ENCODE assay signal across 8 cellular contexts in genomic region chr1:40508375-40509341, GRCh38. TPM values are rescaled to one million over a fixed set of nuclear protein-coding genes. Genes with fewer than 3 reads are reported as not detected.
DNase-seq lines count a peak whose midpoint lies in the region; ATAC-seq and TF ChIP-seq lines count a peak whose summit lies in the region.

Gene EXO5 (plus strand): TSS chr1:40508767. CDS start chr1:40514545, 5,778 bp downstream.

- H3K36me3 ChIP-seq in BLaER1 (peaks cover 67% of the 10 kb centered on the region), OCI-LY1 (ENCODE audit: insufficient read depth, low read length) (peaks cover 13% of the 10 kb centered on the region)

- peak within 1 kb of the TSS; percentile 90 for H3K9ac ChIP-seq in BLaER1
- H3K9ac ChIP-seq in OCI-LY1 (ENCODE audit: low read length) = peak within 1 kb of the TSS; percentile 84

- no peak for TF ChIP-seq CTCF in HL-60 (IDR thresholded peaks at IDR 0.05; ENCODE audit: insufficient read depth, low read length)
- TF ChIP-seq CTCF in OCI-LY1 (IDR thresholded peaks at IDR 0.05; ENCODE audit: low read length) = no peak
- no peak for TF ChIP-seq CTCF in epithelial cell of esophagus (IDR thresholded peaks at IDR 0.05; ENCODE audit: insufficient read depth, low read depth, low read length, missing control alignments)

- no peaks in the 10 kb centered on the region for H4K20me1 ChIP-seq in BLaER1
- no peaks in the 10 kb centered on the region for H4K20me1 ChIP-seq in OCI-LY1 (ENCODE audit: insufficient read depth, low read length)

- ATAC-seq in GM19324 (IDR thresholded peaks at IDR 0.05; ENCODE audit: low FRiP score, unreplicated experiment) = peak; percentile 76

- no peaks in the 10 kb centered on the region for H3K27me3 ChIP-seq in BLaER1
- no peaks in the 10 kb centered on the region for H3K27me3 ChIP-seq in HL-60 (ENCODE audit: insufficient read depth, poor library complexity, severe bottlenecking)
- no peaks in the 10 kb centered on the region for H3K27me3 ChIP-seq in OCI-LY1 (ENCODE audit: insufficient read depth, low read length)
- no peaks in the 10 kb centered on the region for H3K27me3 ChIP-seq in mononuclear cell (ENCODE audit: insufficient read depth, low read length)

- H3F3A ChIP-seq in OCI-LY1 (ENCODE audit: insufficient read depth, low read length) = no peaks in the 10 kb centered on the region

- H3K27ac ChIP-seq in BLaER1 (peak within 1 kb of the TSS; percentile 86), HL-60 (replicated peaks) (peak within 1 kb of the TSS; percentile 68), OCI-LY1 (ENCODE audit: low read depth, low read length, poor library complexity, severe bottlenecking) (peak within 1 kb of the TSS; percentile 2)

- H3K4me3 ChIP-seq in BLaER1 (peak within 1 kb of the TSS; percentile 87), HL-60 (replicated peaks; ENCODE audit: insufficient read depth, low read length) (peak within 1 kb of the TSS; percentile 62), OCI-LY1 (ENCODE audit: low read depth, low read length, poor library complexity, severe bottlenecking) (peak within 1 kb of the TSS; percentile 82), epithelial cell of esophagus (ENCODE audit: low read length) (peak within 1 kb of the TSS; percentile 79), mononuclear cell (ENCODE audit: low read length) (peak within 1 kb of the TSS; percentile 80)

- no peaks in the 10 kb centered on the region for H3K79me2 ChIP-seq in OCI-LY1 (ENCODE audit: insufficient read depth, low read length)

- H3K9me3 ChIP-seq in BLaER1 (peaks cover 70% of the 10 kb centered on the region), OCI-LY1 (ENCODE audit: low read length) (peaks cover 16% of the 10 kb centered on the region; the same call in 1 of the 2 replicates), mononuclear cell (ENCODE audit: low read depth, low read length) (peaks cover 13% of the 10 kb centered on the region)

- H3K4me1 ChIP-seq in BLaER1 (peaks cover 18% of the 10 kb centered on the region), OCI-LY1 (ENCODE audit: insufficient read depth, low read length, severe bottlenecking) (peaks cover 10% of the 10 kb centered on the region), mononuclear cell (ENCODE audit: insufficient read depth, low read length) (peaks cover 13% of the 10 kb centered on the region)

- DNase-seq in HL-60 (ENCODE audit: low read depth in 1 of 2, low spot score in 1 of 2) (peak; percentile 52 to 83), activated T-cell treated with anti-CD3 and anti-CD28 coated beads for 24 hours (ENCODE audit: low read depth) (peak; percentile 82), epithelial cell of esophagus (ENCODE audit: low read depth) (peak; percentile 74)
- DNase-seq in stimulated activated CD8-positive, alpha-beta memory T cell treated with anti-CD3 and anti-CD28 coated beads, Interleukin-2, amount 100 ng/mL, for 48 hours (ENCODE audit: low read depth in 2 of 2) = peak; percentile 79 to 81

- no peaks in the 10 kb centered on the region for H3K9me2 ChIP-seq in OCI-LY1 (ENCODE audit: low read depth, low read length)

- peak within 1 kb of the TSS; percentile 88 for H3K4me2 ChIP-seq in BLaER1
- peak within 1 kb of the TSS; percentile 94 for H3K4me2 ChIP-seq in OCI-LY1 (ENCODE audit: low read length)

- H2AFZ ChIP-seq in OCI-LY1 (ENCODE audit: low read length) = peak within 1 kb of the TSS; percentile 84

RNA-seq across cellular contexts. Expression of gene EXO5, which starts in this region (rescaled TPM):
- 2.9 TPM for total RNA-seq in mononuclear cell

Comparison
In these comparisons a context has a peak if more than half of its experiments do, and no peak if none do; other contexts are left out.
1. Peak in every context shown above with its lines: DNase-seq, ATAC-seq, H3K4me3 ChIP-seq and H3K27ac ChIP-seq.
2. H3K27ac ChIP-seq: peak in every context shown above with its lines; median percentile 86 in BLaER1; 68 in HL-60; 2 in OCI-LY1.